ENCODE assay signal across 8 cellular contexts in the genomic region with DNA sequence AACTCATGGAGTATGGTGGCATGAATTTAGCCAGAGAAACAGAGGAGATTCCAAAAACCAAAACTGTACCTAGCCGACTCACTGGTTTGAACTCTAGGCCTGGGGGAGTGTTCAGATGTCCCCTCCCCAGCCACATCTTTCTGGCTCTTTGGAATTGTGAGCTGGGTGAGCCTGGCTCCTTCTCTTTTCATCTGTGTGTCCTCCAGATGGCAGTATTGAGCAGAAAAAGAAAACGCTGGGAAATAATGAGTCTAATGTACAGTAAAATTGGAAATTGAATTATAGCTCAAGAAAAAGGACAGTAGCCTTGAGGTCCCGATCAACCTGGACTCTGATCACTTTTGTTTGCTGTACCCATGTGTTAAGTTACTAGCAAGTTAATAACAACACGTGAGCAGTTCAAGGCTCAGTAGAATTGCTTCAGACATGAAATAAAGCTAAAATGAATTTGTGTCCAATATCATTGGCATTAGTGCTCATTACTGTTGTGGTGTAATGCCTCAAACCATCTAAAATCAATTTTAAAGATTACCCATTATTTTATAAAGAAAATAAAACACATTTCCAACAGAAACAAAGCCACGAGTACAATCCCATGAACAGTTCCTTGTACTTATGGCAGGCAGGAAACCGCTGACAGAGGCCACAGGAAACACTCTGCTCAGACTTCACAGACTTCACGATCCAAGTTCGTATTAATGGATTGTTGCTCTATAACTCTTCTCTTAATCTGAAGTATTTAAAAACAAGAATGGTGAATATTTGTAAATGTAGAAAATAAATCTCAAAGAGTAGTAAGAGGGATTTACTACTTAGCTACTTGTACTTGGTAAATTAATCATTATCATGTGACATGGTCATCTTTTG.
DNase-seq lines count a peak whose midpoint lies in the region; ATAC-seq, FAIRE-seq and TF ChIP-seq lines count a peak whose summit lies in the region.

No MANE protein-coding gene starts in this region.

- peak overlapping the region; percentile 50 to 77 (median 64) for H3K4me2 ChIP-seq in BLaER1 treated with 17β-estradiol and CSF1 and Interleukin-3, amounts not matched to agents 10 nM and 100 nM

- peaks cover 4 to 16% (median 10%) of the 10 kb centered on the region in 5 donors for H3K36me3 Mint-ChIP-seq in naive thymus-derived CD4-positive, alpha-beta T cell

- POLR2A ChIA-PET in naive thymus-derived CD4-positive, alpha-beta T cell (lab: Charles Lee) = interaction anchor here (0.7 to 1.5 kb wide), 3 partner anchors 170 to 297 kb away, joined by 3 to 8 read pairs (median 3); no protein-coding TSS in a partner anchor

- H3K9me3 ChIP-seq in BLaER1 treated with 17β-estradiol and CSF1 and Interleukin-3, amounts not matched to agents 10 nM and 100 nM (replicated peaks in 1 of 11) = no peaks in the 10 kb centered on the region
- H3K9me3 ChIP-seq in naive thymus-derived CD4-positive, alpha-beta T cell (ENCODE audit: control insufficient read depth in 2 of 3, low read length in 3 of 3) = no peaks in the 10 kb centered on the region

- H3K27ac ChIP-seq in BLaER1 treated with 17β-estradiol and CSF1 and Interleukin-3, amounts not matched to agents 10 nM and 100 nM = no peak overlapping the region
- no peak overlapping the region for H3K27ac ChIP-seq in naive thymus-derived CD4-positive, alpha-beta T cell (ENCODE audit: low read depth, low read length)

- peaks cover 3 to 16% (median 8%) of the 10 kb centered on the region in 7 donors for H3K4me1 Mint-ChIP-seq in naive thymus-derived CD4-positive, alpha-beta T cell

- H3K27ac Mint-ChIP-seq in naive thymus-derived CD4-positive, alpha-beta T cell = no peak overlapping the region

- peaks cover 6 to 22% (median 14%) of the 10 kb centered on the region in 5 donors for H3K27me3 Mint-ChIP-seq in naive thymus-derived CD4-positive, alpha-beta T cell

- CTCF ChIA-PET in naive thymus-derived CD4-positive, alpha-beta T cell (lab: Charles Lee) = interaction anchor here (0.6 to 2.6 kb wide), 31 partner anchors 9 to 793 kb away, joined by 3 to 23 read pairs (median 5); no protein-coding TSS in a partner anchor

- H4K20me1 ChIP-seq in BLaER1 treated with 17β-estradiol and CSF1 and Interleukin-3, amounts not matched to agents 10 nM and 100 nM = peaks cover 0 to 20% (median 0%) of the 10 kb centered on the region in 11 experiments; a peak in 7 of 22 replicates

- H3K36me3 ChIP-seq in BLaER1 treated with 17β-estradiol and CSF1 and Interleukin-3, amounts not matched to agents 10 nM and 100 nM = no peaks in the 10 kb centered on the region
- peaks cover 0 to 9% (median 0%) of the 10 kb centered on the region in 3 experiments for H3K36me3 ChIP-seq in naive thymus-derived CD4-positive, alpha-beta T cell (ENCODE audit: control insufficient read depth in 2 of 3, insufficient read depth in 3 of 3, low read length in 3 of 3)

- 0 out of 22 replicates have a peak overlapping the region, but pooled peaks of 1 of the 11 experiments have one; percentile 2 for H3K9ac ChIP-seq in BLaER1 treated with 17β-estradiol and CSF1 and Interleukin-3, amounts not matched to agents 10 nM and 100 nM

- FAIRE-seq in endometrium (lab: Jason Lieb, UNC) = peak; percentile 15

- ATAC-seq in naive thymus-derived CD4-positive, alpha-beta T cell = peak; percentile 82
- ATAC-seq in HG02840 (IDR thresholded peaks at IDR 0.05; ENCODE audit: low FRiP score, unreplicated experiment) = no peak

- peak overlapping the region in 6 of 10 donors; percentile 4 to 60 (median 46) for H3K4me3 Mint-ChIP-seq in naive thymus-derived CD4-positive, alpha-beta T cell

- H3K9me3 Mint-ChIP-seq in naive thymus-derived CD4-positive, alpha-beta T cell = no peaks in the 10 kb centered on the region

- DNase-seq in NCI-H1417 treated with DMSO at 0.1 percent for 48 hours (lab: John Stamatoyannopoulos, UW) = peak; percentile 42
- peak; percentile 79 for DNase-seq in SW480 (ENCODE audit: low spot score)
- DNase-seq in naive thymus-derived CD4-positive, alpha-beta T cell = peak in 7 of 9 donors; percentile 28 to 61 (median 48)
- DNase-seq in activated CD8-positive, alpha-beta memory T cell treated with anti-CD3 and anti-CD28 coated beads, Interleukin-2, amount 50 U/mL, for 48 hours = no peak

- peak; percentile 57 for TF ChIP-seq CTCF in GM12875 (IDR thresholded peaks at IDR 0.05; ENCODE audit: borderline replicate concordance, insufficient read depth, low read depth, low read length)

- H3K4me3 ChIP-seq in BLaER1 treated with 17β-estradiol and CSF1 and Interleukin-3, amounts not matched to agents 10 nM and 100 nM = peak overlapping the region in 3 of 10 experiments; percentile 13 to 28 (median 14); a peak in 1 of 20 replicates
- H3K4me3 ChIP-seq in GM12875 (ENCODE audit: low read depth, low read length) = no peak overlapping the region
- H3K4me3 ChIP-seq in naive thymus-derived CD4-positive, alpha-beta T cell (ENCODE audit: low read length) = no peak overlapping the region

- peaks cover 8 to 16% (median 10%) of the 10 kb centered on the region in 10 experiments for H3K4me1 ChIP-seq in BLaER1 treated with 17β-estradiol and CSF1 and Interleukin-3, amounts not matched to agents 10 nM and 100 nM
- H3K4me1 ChIP-seq in naive thymus-derived CD4-positive, alpha-beta T cell (ENCODE audit: control insufficient read depth in 2 of 2, insufficient read depth in 2 of 2, low read length in 2 of 2) = peaks cover 0 to 8% of the 10 kb centered on the region in 2 donors

- intact Hi-C loops in naive thymus-derived CD4-positive, alpha-beta T cell (cut with micrococcal nuclease) = loop anchor here (1.0 to 10.0 kb wide), 8 partner anchors 131 to 792 kb away; a partner anchor contains a TSS

- peaks cover 43 to 50% (median 47%) of the 10 kb centered on the region in 11 experiments for H3K27me3 ChIP-seq in BLaER1 treated with 17β-estradiol and CSF1 and Interleukin-3, amounts not matched to agents 10 nM and 100 nM
- H3K27me3 ChIP-seq in naive thymus-derived CD4-positive, alpha-beta T cell (ENCODE audit: control insufficient read depth in 2 of 2, insufficient read depth in 2 of 2, low read length in 2 of 2) = peaks cover 0 to 13% of the 10 kb centered on the region in 2 donors
